ENCODE assay signal across 9 cellular contexts in genomic region chr5:124453221-124454032, GRCh38.
DNase-seq lines count a peak whose midpoint lies in the region; ATAC-seq and TF ChIP-seq lines count a peak whose summit lies in the region.
"Had no signal": no experiment of that assay in that cellular context is flagged by ENCODE, and none has a peak within 500 bp of the region (broad histone marks: within the 10 kb centered on the region; RNA-seq: fewer than 3 reads in every experiment).

No MANE protein-coding gene starts in this region.

- H3K27ac ChIP-seq in adrenal gland, result no peak overlapping the region
- H3K27ac ChIP-seq: VCaP had no signal

- no peaks in the 10 kb centered on the region for H3K36me3 ChIP-seq in kidney epithelial cell (ENCODE audit: control insufficient read depth, insufficient read depth, low read length)
- no peaks in the 10 kb centered on the region for H3K36me3 ChIP-seq in adrenal gland (replicated peaks in 1 of 2)

- no peak for TF ChIP-seq POLR2A in adrenal gland (IDR thresholded peaks at IDR 0.05)

- WGBS in adrenal gland, 4 donors, result 64 to 82% (median 79%) methylated on average over 5 of the region's 5 CpGs

- H3K4me1 ChIP-seq in adrenal gland (replicated peaks in 1 of 2), result no peaks in the 10 kb centered on the region

- H3K9me3 ChIP-seq in adrenal gland (replicated peaks in 1 of 3), result no peaks in the 10 kb centered on the region

- TF ChIP-seq CTCF in kidney epithelial cell (IDR thresholded peaks at IDR 0.05; ENCODE audit: insufficient read depth, low read length, poor library complexity, severe bottlenecking) (no peak), adrenal gland (IDR thresholded peaks at IDR 0.05) (no peak)

- peak; percentile 24 for DNase-seq in NOMO-1 treated with dmso at 0.1 percent for 144 hours (lab: John Stamatoyannopoulos, UW; ENCODE audit: unreplicated experiment)
- peak; percentile 55 for DNase-seq in kidney epithelial cell (ENCODE audit: low read depth)
- no peak for DNase-seq in NCI-H2227 (lab: John Stamatoyannopoulos, UW; ENCODE audit: unreplicated experiment)
- no peak for DNase-seq in NCI-H1436 treated with DMSO at 0.1 percent for 48 hours (lab: John Stamatoyannopoulos, UW)
- no peak for DNase-seq in NCI-H524 (lab: John Stamatoyannopoulos, UW)
- no peak for DNase-seq in adrenal gland

- H3K4me3 ChIP-seq in kidney epithelial cell (ENCODE audit: low read depth, low read length), result no peak overlapping the region
- no peak overlapping the region for H3K4me3 ChIP-seq in adrenal gland

- no peaks in the 10 kb centered on the region for H3K27me3 ChIP-seq in kidney epithelial cell (ENCODE audit: control insufficient read depth, insufficient read depth, low read length)
- H3K27me3 ChIP-seq in adrenal gland, result no peaks in the 10 kb centered on the region

- ATAC-seq in GM18858 (IDR thresholded peaks at IDR 0.05; ENCODE audit: unreplicated experiment) (peak; percentile 95), HG02588 (IDR thresholded peaks at IDR 0.05; ENCODE audit: unreplicated experiment) (peak; percentile 98)

- intact Hi-C loops in adrenal gland (cut with DNase I), result no loop called here

Comparison
In these comparisons a context has a peak if more than half of its experiments do, and no peak if none do; other contexts are left out.
1. DNase-seq: peak in NOMO-1 treated with dmso at 0.1 percent for 144 hours (single experiment) and kidney epithelial cell (single experiment); none in NCI-H2227 (single experiment), NCI-H1436 treated with DMSO at 0.1 percent for 48 hours (single experiment), NCI-H524 (0 of 2) and adrenal gland (0 of 7).